Comparison of ENCODE assay signal across 27 cellular contexts in genomic region chr5:64625678-64626077, GRCh38.
A peak's percentile ranks its signal among the peaks of the same experiment; 100 is the strongest.
DNase-seq lines count a peak whose midpoint lies in the region; FAIRE-seq and TF ChIP-seq lines count a peak whose summit lies in the region.
"Had no signal": no experiment of that assay in that cellular context is flagged by ENCODE, and none has a peak within 500 bp of the region (broad histone marks: within the 10 kb centered on the region; RNA-seq: fewer than 3 reads in every experiment).

No MANE protein-coding gene starts in this region.

- TF ChIP-seq POLR2A in GM12892 (IDR thresholded peaks at IDR 0.05; ENCODE audit: low read depth, low read length), result no peak

- no peak overlapping the region for H3K4me3 Mint-ChIP-seq in CD14-positive monocyte
- no peak overlapping the region for H3K4me3 Mint-ChIP-seq in activated CD4-positive, alpha-beta memory T cell treated with anti-CD3 and anti-CD28 coated beads for 36 hours
- H3K4me3 Mint-ChIP-seq: natural killer cell; stimulated activated naive CD8-positive, alpha-beta T cell treated with anti-CD3 and anti-CD28 coated beads, Interleukin-15, amount 100 ng/mL, for 72 hours; T-helper 1 cell treated with Interleukin-12 subunit alpha and Interleukin-12 subunit beta and Interleukin-4 antibody, amounts not matched to agents 30 μg/mL and 1 μg/mL, for 36 hours had no signal

- no peak overlapping the region for H3K27ac Mint-ChIP-seq in CD14-positive monocyte
- H3K27ac Mint-ChIP-seq in activated CD4-positive, alpha-beta memory T cell treated with anti-CD3 and anti-CD28 coated beads for 36 hours, result no peak overlapping the region
- H3K27ac Mint-ChIP-seq: natural killer cell; stimulated activated naive CD8-positive, alpha-beta T cell treated with anti-CD3 and anti-CD28 coated beads, Interleukin-15, amount 100 ng/mL, for 72 hours; T-helper 1 cell treated with Interleukin-12 subunit alpha and Interleukin-12 subunit beta and Interleukin-4 antibody, amounts not matched to agents 30 μg/mL and 1 μg/mL, for 36 hours had no signal

- POLR2A ChIA-PET in activated CD4-positive, alpha-beta memory T cell treated with anti-CD3 and anti-CD28 coated beads for 36 hours (lab: Charles Lee), result no interaction called here

- peak; percentile 20 for DNase-seq in AG10803 (ENCODE audit: low read depth)
- peak; percentile 41 for DNase-seq in H4 (ENCODE audit: low spot score)
- DNase-seq in amniotic stem cell (lab: John Stamatoyannopoulos, UW), result peak; percentile 25
- DNase-seq in fibroblast of mammary gland (ENCODE audit: low read depth), result peak; percentile 77
- no peak for DNase-seq in CD14-positive monocyte (ENCODE audit: low spot score)
- no peak for DNase-seq in SK-N-DZ (ENCODE audit: low spot score)
- DNase-seq in activated CD4-positive, alpha-beta memory T cell treated with anti-CD3 and anti-CD28 coated beads for 36 hours, result no peak
- DNase-seq in GM12892 (ENCODE audit: insufficient read length), result no peak
- DNase-seq: activated CD4-positive, alpha-beta T cell treated with anti-CD3 and anti-CD28 coated beads, Interleukin-2, amount 50 U/mL, for 48 hours; activated naive CD4-positive, alpha-beta T cell treated with Interleukin-2 at 50 U/mL for 16 hours; activated T-cell treated with anti-CD3 and anti-CD28 coated beads for 4 hours; aorta; Caco-2; gastrocnemius medialis; mesendoderm; natural killer cell; NCI-H1092 treated with DMSO at 0.1 percent for 48 hours; NCI-H2081 treated with DMSO at 0.1 percent for 48 hours; NCI-H510A treated with DMSO at 0.1 percent for 48 hours; posterior cingulate gyrus; stimulated activated CD4-positive, alpha-beta T cell treated with anti-CD3 and anti-CD28 coated beads, Interleukin-2, amount 100 ng/mL, for 48 hours; stimulated activated naive CD8-positive, alpha-beta T cell treated with anti-CD3 and anti-CD28 coated beads, Interleukin-15, amount 100 ng/mL, for 72 hours; trophoblast cell; WERI-Rb-1 had no signal

- intact Hi-C loops in CD14-positive monocyte (cut with micrococcal nuclease), result no loop called here
- intact Hi-C loops in activated CD4-positive, alpha-beta memory T cell treated with anti-CD3 and anti-CD28 coated beads for 36 hours (cut with micrococcal nuclease), result no loop called here

- H3K27me3 Mint-ChIP-seq in CD14-positive monocyte (ENCODE audit: low read depth in 3 of 3), result peaks cover 2 to 8% (median 4%) of the 10 kb centered on the region in 3 donors
- H3K27me3 Mint-ChIP-seq in activated CD4-positive, alpha-beta memory T cell treated with anti-CD3 and anti-CD28 coated beads for 36 hours, result peaks cover 23% of the 10 kb centered on the region

- no peak for FAIRE-seq in GM12892 (lab: Jason Lieb, UNC)
- FAIRE-seq: endometrium had no signal

- CTCF ChIA-PET in activated CD4-positive, alpha-beta memory T cell treated with anti-CD3 and anti-CD28 coated beads for 36 hours (lab: Charles Lee), result interaction anchor here (0.7 to 1.3 kb wide), 2 partner anchors 10 to 864 kb away, joined by 4 to 5 read pairs; no protein-coding TSS in a partner anchor

- peaks cover 0 to 2% (median 0%) of the 10 kb centered on the region in 7 donors for H3K9me3 Mint-ChIP-seq in CD14-positive monocyte
- no peaks in the 10 kb centered on the region for H3K9me3 Mint-ChIP-seq in activated CD4-positive, alpha-beta memory T cell treated with anti-CD3 and anti-CD28 coated beads for 36 hours
- H3K9me3 Mint-ChIP-seq: natural killer cell; stimulated activated naive CD8-positive, alpha-beta T cell treated with anti-CD3 and anti-CD28 coated beads, Interleukin-15, amount 100 ng/mL, for 72 hours; T-helper 1 cell treated with Interleukin-12 subunit alpha and Interleukin-12 subunit beta and Interleukin-4 antibody, amounts not matched to agents 30 μg/mL and 1 μg/mL, for 36 hours had no signal

- no peak overlapping the region for H3K4me3 ChIP-seq in AG10803 (ENCODE audit: low read length)
- no peak overlapping the region for H3K4me3 ChIP-seq in fibroblast of mammary gland (ENCODE audit: control insufficient read depth, low read depth, low read length)
- H3K4me3 ChIP-seq: coronary artery, gastrocnemius medialis had no signal

- H3K4me1 Mint-ChIP-seq in CD14-positive monocyte, result no peaks in the 10 kb centered on the region
- H3K4me1 Mint-ChIP-seq in activated CD4-positive, alpha-beta memory T cell treated with anti-CD3 and anti-CD28 coated beads for 36 hours (ENCODE audit: low read depth), result no peaks in the 10 kb centered on the region
- H3K4me1 Mint-ChIP-seq: natural killer cell; stimulated activated naive CD8-positive, alpha-beta T cell treated with anti-CD3 and anti-CD28 coated beads, Interleukin-15, amount 100 ng/mL, for 72 hours had no signal

- TF ChIP-seq CTCF in AG10803 (conservative IDR thresholded peaks at IDR 0.05; ENCODE audit: low read length) (no peak), fibroblast of mammary gland (conservative IDR thresholded peaks at IDR 0.05; ENCODE audit: control insufficient read depth, insufficient read depth, low read depth, low read length) (no peak), CD14-positive monocyte (IDR thresholded peaks at IDR 0.05) (no peak)

- no peaks in the 10 kb centered on the region for H3K36me3 Mint-ChIP-seq in CD14-positive monocyte
- H3K36me3 Mint-ChIP-seq in activated CD4-positive, alpha-beta memory T cell treated with anti-CD3 and anti-CD28 coated beads for 36 hours, result no peaks in the 10 kb centered on the region
- H3K36me3 Mint-ChIP-seq: natural killer cell had no signal

Comparison
In these comparisons a context has a peak if more than half of its experiments do, and no peak if none do; other contexts are left out.
1. DNase-seq: peak in AG10803 (single experiment), H4 (single experiment), amniotic stem cell (single experiment) and fibroblast of mammary gland (single experiment); none in CD14-positive monocyte (single experiment), SK-N-DZ (single experiment), activated CD4-positive, alpha-beta memory T cell treated with anti-CD3 and anti-CD28 coated beads for 36 hours (single experiment) and GM12892 (single experiment).